ENCODE assay signal across 12 cellular contexts in the genomic region with DNA sequence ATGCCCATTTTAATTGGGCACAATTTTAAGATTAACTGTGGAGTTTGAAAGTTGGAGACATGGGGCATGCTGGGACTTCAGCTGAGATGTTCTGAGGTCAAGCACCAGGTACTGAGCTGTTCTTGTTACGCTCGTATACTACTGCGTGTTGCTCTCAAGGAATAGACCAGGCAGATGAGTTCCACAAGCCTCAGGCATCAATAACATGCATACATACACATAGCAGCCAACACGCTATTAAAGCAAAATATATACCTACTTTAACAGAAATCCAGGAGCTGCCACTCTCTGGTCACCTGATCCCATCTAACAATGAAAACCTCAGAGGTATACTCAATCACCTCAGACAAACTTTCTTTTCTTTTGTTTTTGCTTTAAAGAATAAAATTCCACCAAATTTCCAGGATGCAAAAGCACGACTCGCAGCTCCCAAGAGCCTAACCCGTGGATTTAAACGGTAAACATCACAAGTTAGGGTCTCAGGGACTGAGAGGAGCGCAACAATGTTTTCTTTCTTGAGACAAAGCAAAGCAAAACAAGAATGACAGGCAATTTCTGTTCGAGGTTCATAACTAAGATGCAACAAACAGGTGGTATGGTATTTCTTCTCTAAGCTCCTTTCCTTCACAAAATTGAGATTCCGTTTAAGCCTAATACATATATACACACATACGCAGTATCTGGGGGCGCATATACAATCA. TPM values are rescaled to one million over a fixed set of nuclear protein-coding genes. Genes with fewer than 3 reads are reported as not detected.
A peak's percentile ranks its signal among the peaks of the same experiment; 100 is the strongest.
DNase-seq lines count a peak whose midpoint lies in the region; TF ChIP-seq lines count a peak whose summit lies in the region.
"Had no signal": no experiment of that assay in that cellular context is flagged by ENCODE, and none has a peak within 500 bp of the region (broad histone marks: within the 10 kb centered on the region; RNA-seq: fewer than 3 reads in every experiment).

No MANE protein-coding gene starts in this region.

- H3K4me3 ChIP-seq in left ventricle myocardium inferior (peak overlapping the region; percentile 72), retinal pigment epithelial cell (ENCODE audit: low read length) (peak overlapping the region; percentile 96)
- H3K4me3 ChIP-seq: SK-N-MC had no signal

- DNase-seq in EH (ENCODE audit: low read depth) = peak; percentile 78
- DNase-seq in amniotic epithelial cell (ENCODE audit: low read depth) = peak; percentile 73
- DNase-seq in left ventricle myocardium inferior = no peak
- DNase-seq in retinal pigment epithelial cell (ENCODE audit: low read depth) = no peak
- DNase-seq in cerebellar cortex (ENCODE audit: low spot score) = no peak
- DNase-seq in activated CD8-positive, alpha-beta memory T cell treated with anti-CD3 and anti-CD28 coated beads, Interleukin-2, amount 50 U/mL, for 4 hours = no peak
- DNase-seq in activated CD4-positive, CD25-positive, alpha-beta regulatory T cell treated with anti-CD3 and anti-CD28 coated beads, Interleukin-2, amount 50 U/mL, for 72 hours = no peak
- DNase-seq in SIG-M5 (lab: John Stamatoyannopoulos, UW) = no peak
- DNase-seq: activated naive CD4-positive, alpha-beta T cell; Calu3 had no signal

- intact Hi-C loops in left ventricle myocardium inferior (cut with micrococcal nuclease) = loop anchor here (10.0 kb wide), 2 partner anchors 95 to 445 kb away; no protein-coding TSS in a partner anchor

- peaks cover 43% of the 10 kb centered on the region for H3K27me3 ChIP-seq in left ventricle myocardium inferior (ENCODE audit: low read depth)

- H3K36me3 ChIP-seq in left ventricle myocardium inferior = peaks cover 5% of the 10 kb centered on the region

- TF ChIP-seq CTCF in left ventricle myocardium inferior (IDR thresholded peaks at IDR 0.05; ENCODE audit: borderline replicate concordance) (no peak), retinal pigment epithelial cell (conservative IDR thresholded peaks at IDR 0.05; ENCODE audit: low read depth, low read length) (no peak)

- H3K9me3 ChIP-seq in left ventricle myocardium inferior (replicated peaks) = no peaks in the 10 kb centered on the region

- peaks cover 34% of the 10 kb centered on the region for H3K4me1 ChIP-seq in left ventricle myocardium inferior

- peak overlapping the region; percentile 89 for H3K27ac ChIP-seq in left ventricle myocardium inferior (replicated peaks)
- H3K27ac ChIP-seq: SK-N-MC had no signal

RNA-seq across cellular contexts. Expression of gene BLID, which starts 16.5 kb away (rescaled TPM):
- 0.36 TPM for total RNA-seq in left ventricle myocardium inferior
- total RNA-seq: Calu3, HepG2 had no signal

Comparison
In these comparisons a context has a peak if more than half of its experiments do, and no peak if none do; other contexts are left out.
1. DNase-seq: peak in EH (single experiment) and amniotic epithelial cell (single experiment); none in left ventricle myocardium inferior (single experiment), retinal pigment epithelial cell (single experiment), cerebellar cortex (single experiment), activated CD8-positive, alpha-beta memory T cell treated with anti-CD3 and anti-CD28 coated beads, Interleukin-2, amount 50 U/mL, for 4 hours (single experiment), activated CD4-positive, CD25-positive, alpha-beta regulatory T cell treated with anti-CD3 and anti-CD28 coated beads, Interleukin-2, amount 50 U/mL, for 72 hours (single experiment) and SIG-M5 (single experiment).